ENCODE assay signal across 8 cellular contexts in genomic region chr5:53109436-53110127, GRCh38. TPM values are rescaled to one million over a fixed set of nuclear protein-coding genes. Genes with fewer than 3 reads are reported as not detected.
A peak's percentile ranks its signal among the peaks of the same experiment; 100 is the strongest.
DNase-seq lines count a peak whose midpoint lies in the region; ATAC-seq and TF ChIP-seq lines count a peak whose summit lies in the region.

TSS of gene MOCS2 (minus strand) at chr5:53109757. CDS start at chr5:53107174, 2,583 bp downstream.

- TF ChIP-seq CTCF in prostate gland (IDR thresholded peaks at IDR 0.05): peak in 1 of 4 experiments; percentile 24

- no peaks in the 10 kb centered on the region for H3K27me3 ChIP-seq in prostate gland (replicated peaks; ENCODE audit: insufficient read depth)

- no peaks in the 10 kb centered on the region for H3K4me1 ChIP-seq in prostate gland (replicated peaks)

- no peaks in the 10 kb centered on the region for H3K9me3 ChIP-seq in prostate gland

- intact Hi-C loops in left ventricle myocardium superior (cut with micrococcal nuclease): no loop called here
- intact Hi-C loops in prostate gland (cut with DNase I): no loop called here

- H3K4me3 ChIP-seq in prostate gland: peak within 1 kb of the TSS; percentile 56 to 85

- peak; percentile 92 for TF ChIP-seq POLR2A in GM18505 (IDR thresholded peaks at IDR 0.05; ENCODE audit: borderline replicate concordance, extremely low read depth, insufficient read depth, insufficient read length)
- peak; percentile 84 for TF ChIP-seq POLR2A in prostate gland (IDR thresholded peaks at IDR 0.05)

- WGBS in prostate gland: 1% methylated on average over 36 of the region's 55 CpGs

- H3K27ac ChIP-seq in angular gyrus (ENCODE audit: low read depth, low read length) (peak within 1 kb of the TSS; percentile 84), prostate gland (peak within 1 kb of the TSS; percentile 81 to 86)

- H3K36me3 ChIP-seq in prostate gland: no peaks in the 10 kb centered on the region

- DNase-seq in NCI-H187 treated with DMSO at 0.1 percent for 48 hours (lab: John Stamatoyannopoulos, UW): peak; percentile 23
- peak; percentile 82 to 93 (median 85) for DNase-seq in T-helper 2 cell
- DNase-seq in left ventricle myocardium superior: peak; percentile 97
- peak; percentile 86 for DNase-seq in prostate gland (ENCODE audit: low spot score)
- DNase-seq in ureter (ENCODE audit: low spot score): peak; percentile 91

- ATAC-seq in GM18505 (IDR thresholded peaks at IDR 0.05; ENCODE audit: unreplicated experiment): peak; percentile 98
- ATAC-seq in HG02970 (IDR thresholded peaks at IDR 0.05; ENCODE audit: low FRiP score, unreplicated experiment): peak; percentile 99
- peak; percentile 100 for ATAC-seq in left ventricle myocardium superior

RNA-seq across cellular contexts. Expression of gene MOCS2, which starts in this region (rescaled TPM):
- total RNA-seq in left ventricle myocardium superior (90.5 TPM), prostate gland (10 to 100 TPM; 30.4 to 51.3 TPM), ureter (26.9 TPM)

Comparison
In these comparisons a context has a peak if more than half of its experiments do, and no peak if none do; other contexts are left out.
1. Peak in every context shown above with its lines: DNase-seq, ATAC-seq, H3K4me3 ChIP-seq and H3K27ac ChIP-seq.
2. DNase-seq: peak in every context shown above with its lines; median percentile 97 in left ventricle myocardium superior; 91 in ureter; 86 in prostate gland; 85 in T-helper 2 cell; 23 in NCI-H187 treated with DMSO at 0.1 percent for 48 hours.